ENCODE assay signal across 8 cellular contexts in the genomic region with DNA sequence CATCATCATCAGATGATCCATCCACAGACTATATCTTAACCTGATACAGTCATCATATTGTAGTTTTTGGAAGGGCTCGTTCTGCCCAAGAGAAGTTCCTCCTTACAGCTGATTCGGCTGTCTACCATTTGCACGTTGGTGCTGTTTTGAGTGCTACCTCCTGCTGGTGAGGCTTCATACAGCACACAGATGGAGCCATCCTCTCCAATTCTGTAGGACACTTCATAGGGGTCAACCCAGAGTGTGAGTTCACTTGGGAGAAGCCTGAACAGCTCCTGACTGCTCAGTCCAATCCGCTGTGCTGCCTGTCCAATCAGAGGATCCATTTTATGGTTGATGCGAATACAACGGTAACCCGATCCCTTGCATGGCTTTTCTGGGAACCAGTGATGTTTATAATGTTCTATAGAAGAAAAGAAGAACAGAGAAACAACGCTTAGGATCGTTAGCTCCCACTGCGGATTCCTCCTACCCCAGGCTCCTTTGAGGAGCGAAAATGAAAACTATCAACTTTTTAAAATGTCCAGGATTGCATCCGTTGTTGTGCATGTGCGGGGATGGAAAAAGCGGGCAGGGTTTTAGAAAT. TPM values are rescaled to one million over a fixed set of nuclear protein-coding genes. Genes with fewer than 3 reads are reported as not detected.
A peak's percentile ranks its signal among the peaks of the same experiment; 100 is the strongest.
DNase-seq lines count a peak whose midpoint lies in the region; ATAC-seq and TF ChIP-seq lines count a peak whose summit lies in the region.

No MANE protein-coding gene starts in this region.

- H3K36me3 Mint-ChIP-seq in T-helper 17 cell (ENCODE audit: low read depth): peaks cover 24% of the 10 kb centered on the region

- RAD21 ChIA-PET in HCT116 (lab: Charles Lee; ENCODE audit: low non-redundant PET in 1 of 2, low total read pairs in 2 of 2, uncharacterized antibody in 2 of 2, unreplicated experiment in 2 of 2): no interaction called here

- no peak overlapping the region for H2AFZ ChIP-seq in HCT116 (ENCODE audit: low read depth, low read length, poor library complexity, severe bottlenecking)

- peak overlapping the region; percentile 88 for H3K4me2 ChIP-seq in HCT116 (ENCODE audit: low read length)

- H3K9me2 ChIP-seq in HCT116 (ENCODE audit: insufficient read depth): no peaks in the 10 kb centered on the region

- TF ChIP-seq RAD21 in HCT116 (IDR thresholded peaks at IDR 0.05; ENCODE audit: low read depth): peak; percentile 49

- peak overlapping the region; percentile 86 for H3K9ac ChIP-seq in HCT116 (ENCODE audit: low read length)

- H3K4me3 ChIP-seq in HCT116 (replicated peaks in 1 of 2; ENCODE audit: low read depth in 1 of 2, low read length in 2 of 2): peak overlapping the region; percentile 51 to 78
- H3K4me3 ChIP-seq in right cardiac atrium (ENCODE audit: low read length): peak overlapping the region; percentile 92
- H3K4me3 ChIP-seq in vagina: peak overlapping the region; percentile 84 to 85

- CTCF ChIA-PET in HCT116 (lab: Charles Lee): interaction anchor here (1.0 to 2.7 kb wide), 3 partner anchors 333 to 762 kb away, joined by 4 to 12 read pairs (median 4); no protein-coding TSS in a partner anchor

- intact Hi-C loops in HCT116 (cut with micrococcal nuclease): loop anchor here (2.0 to 10.0 kb wide), 4 partner anchors 332 to 761 kb away; no protein-coding TSS in a partner anchor
- intact Hi-C loops in right cardiac atrium (cut with DNase I): loop anchor here (5.0 to 10.0 kb wide), 8 partner anchors 159 to 759 kb away; no protein-coding TSS in a partner anchor
- intact Hi-C loops in vagina (cut with DNase I): loop anchor here (10.0 kb wide), 2 partner anchors 329 to 421 kb away; no protein-coding TSS in a partner anchor

- no TSS peak for BruUV-seq in HCT116 (replicated peaks; lab: Mats Ljungman, UMichigan)

- peak; percentile 96 for DNase-seq in DMS53 (lab: John Stamatoyannopoulos, UW)
- peak; percentile 66 for DNase-seq in HCT116 (ENCODE audit: low read depth, low spot score)
- peak; percentile 58 for DNase-seq in NCI-H1694 (lab: John Stamatoyannopoulos, UW)
- DNase-seq in T-helper 17 cell: peak; percentile 33 to 49 (median 47)
- DNase-seq in right cardiac atrium: peak; percentile 63 to 76 (median 75)
- DNase-seq in pulmonary artery endothelial cell (ENCODE audit: low read depth, low spot score): peak; percentile 86
- DNase-seq in vagina (ENCODE audit: extremely low spot score in 2 of 2): peak in 1 of 2 donors; percentile 91

- TF ChIP-seq CTCF in HCT116 (IDR thresholded peaks at IDR 0.05 in 2 of 3, conservative IDR thresholded peaks at IDR 0.05 in 1 of 3; ENCODE audit: borderline replicate concordance in 1 of 3, insufficient read depth in 1 of 3, low read depth in 2 of 3, low read length in 2 of 3) (peak; percentile 27 to 67 (median 62); a peak in 5 of 6 replicates), vagina (IDR thresholded peaks at IDR 0.05) (peak; percentile 20 to 88 (median 32))

- peak; percentile 49 for ATAC-seq in HCT116
- ATAC-seq in T-helper 17 cell: peak; percentile 26
- ATAC-seq in right cardiac atrium: peak; percentile 66 to 71

- no peaks in the 10 kb centered on the region for H4K20me1 ChIP-seq in HCT116 (ENCODE audit: insufficient read depth)

- peaks cover 9 to 21% of the 10 kb centered on the region in 2 experiments; a peak in 2 of 4 replicates for H3K36me3 ChIP-seq in HCT116 (ENCODE audit: control insufficient read depth in 1 of 2, insufficient read depth in 2 of 2, low read length in 2 of 2)
- H3K36me3 ChIP-seq in vagina: peaks cover 4 to 32% of the 10 kb centered on the region in 2 donors

- H3K27ac ChIP-seq in HCT116 (ENCODE audit: low read depth, low read length) (peak overlapping the region; percentile 80; the same call in 1 of the 2 replicates), angular gyrus (ENCODE audit: low read depth, low read length) (peak overlapping the region; percentile 93), right cardiac atrium (ENCODE audit: low read length) (peak overlapping the region; percentile 98), vagina (peak overlapping the region; percentile 100)

- POLR2A ChIA-PET in HCT116 (lab: Charles Lee): interaction anchor here (0.6 to 4.7 kb wide), 12 partner anchors 10 to 1975 kb away, joined by 3 to 91 read pairs (median 4); no protein-coding TSS in a partner anchor

- peaks cover 39% of the 10 kb centered on the region for H3K79me2 ChIP-seq in HCT116 (ENCODE audit: insufficient read depth, low read length)

- peaks cover 38% of the 10 kb centered on the region for H3K4me1 Mint-ChIP-seq in T-helper 17 cell

- no peaks in the 10 kb centered on the region for H3K27me3 Mint-ChIP-seq in T-helper 17 cell

- H3K27ac Mint-ChIP-seq in T-helper 17 cell: peak overlapping the region; percentile 99

- no peaks in the 10 kb centered on the region for H3K27me3 ChIP-seq in HCT116 (ENCODE audit: insufficient read depth, low read length)
- H3K27me3 ChIP-seq in right cardiac atrium (ENCODE audit: control insufficient read depth, insufficient read depth): no peaks in the 10 kb centered on the region
- no peaks in the 10 kb centered on the region for H3K27me3 ChIP-seq in vagina

- TF ChIP-seq POLR2A in HCT116 (IDR thresholded peaks at IDR 0.05; ENCODE audit: borderline replicate concordance, extremely low read depth, insufficient read depth, insufficient read length) (no peak), vagina (IDR thresholded peaks at IDR 0.05) (peak in 1 of 2 donors; percentile 20)

- no peaks in the 10 kb centered on the region for H3K9me3 ChIP-seq in HCT116 (ENCODE audit: control insufficient read depth in 1 of 2, insufficient read depth in 1 of 2, low read depth in 1 of 2, low read length in 2 of 2)
- H3K9me3 ChIP-seq in T-helper 17 cell (ENCODE audit: control insufficient read depth, low read length, poor library complexity, severe bottlenecking): peaks cover 14% of the 10 kb centered on the region
- no peaks in the 10 kb centered on the region for H3K9me3 ChIP-seq in right cardiac atrium (ENCODE audit: control insufficient read depth, low read length)
- H3K9me3 ChIP-seq in vagina: no peaks in the 10 kb centered on the region

- H3K4me1 ChIP-seq in HCT116 (ENCODE audit: control insufficient read depth in 1 of 2, insufficient read depth in 2 of 2, low read length in 2 of 2) (peaks cover 5 to 28% of the 10 kb centered on the region in 2 experiments; a peak in 3 of 4 replicates), right cardiac atrium (ENCODE audit: control insufficient read depth, insufficient read depth, low read length) (no peaks in the 10 kb centered on the region), vagina (peaks cover 4% of the 10 kb centered on the region)

- peak overlapping the region; percentile 99 for H3K4me3 Mint-ChIP-seq in T-helper 17 cell

- WGBS in right cardiac atrium: 1% methylated on average over 14 of the region's 14 CpGs

TF ChIP-seq in HCT116, 20 proteins besides CTCF, POLR2A, EP300 and RAD21 (continues in another document):
- TF ChIP-seq, protein P1, sequence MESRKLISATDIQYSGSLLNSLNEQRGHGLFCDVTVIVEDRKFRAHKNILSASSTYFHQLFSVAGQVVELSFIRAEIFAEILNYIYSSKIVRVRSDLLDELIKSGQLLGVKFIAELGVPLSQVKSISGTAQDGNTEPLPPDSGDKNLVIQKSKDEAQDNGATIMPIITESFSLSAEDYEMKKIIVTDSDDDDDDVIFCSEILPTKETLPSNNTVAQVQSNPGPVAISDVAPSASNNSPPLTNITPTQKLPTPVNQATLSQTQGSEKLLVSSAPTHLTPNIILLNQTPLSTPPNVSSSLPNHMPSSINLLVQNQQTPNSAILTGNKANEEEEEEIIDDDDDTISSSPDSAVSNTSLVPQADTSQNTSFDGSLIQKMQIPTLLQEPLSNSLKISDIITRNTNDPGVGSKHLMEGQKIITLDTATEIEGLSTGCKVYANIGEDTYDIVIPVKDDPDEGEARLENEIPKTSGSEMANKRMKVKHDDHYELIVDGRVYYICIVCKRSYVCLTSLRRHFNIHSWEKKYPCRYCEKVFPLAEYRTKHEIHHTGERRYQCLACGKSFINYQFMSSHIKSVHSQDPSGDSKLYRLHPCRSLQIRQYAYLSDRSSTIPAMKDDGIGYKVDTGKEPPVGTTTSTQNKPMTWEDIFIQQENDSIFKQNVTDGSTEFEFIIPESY (IDR thresholded peaks at IDR 0.05; ENCODE audit: extremely low read depth, insufficient replicate concordance, low read length): no peak
- TF ChIP-seq TCF7L2 (IDR thresholded peaks at IDR 0.05; ENCODE audit: borderline replicate concordance, extremely low read depth, insufficient read depth, insufficient read length) (no peak), EZH2 (IDR thresholded peaks at IDR 0.05) (no peak), POLR2AphosphoS5 (IDR thresholded peaks at IDR 0.05; ENCODE audit: low read depth, low read length) (no peak), MAX (IDR thresholded peaks at IDR 0.05) (peak; percentile 38)
- TF ChIP-seq, protein P2, sequence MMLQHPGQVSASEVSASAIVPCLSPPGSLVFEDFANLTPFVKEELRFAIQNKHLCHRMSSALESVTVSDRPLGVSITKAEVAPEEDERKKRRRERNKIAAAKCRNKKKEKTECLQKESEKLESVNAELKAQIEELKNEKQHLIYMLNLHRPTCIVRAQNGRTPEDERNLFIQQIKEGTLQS (IDR thresholded peaks at IDR 0.05): no peak

RNA-seq across cellular contexts. Expression of gene BTG1, which starts 1.5 kb away (rescaled TPM):
- total RNA-seq in HCT116 (2021; ENCODE audit: unreplicated experiment) (57.3 TPM), T-helper 17 cell (1,000 to 10,000 TPM; 1,109 to 1,137 TPM), right cardiac atrium (100 to 1,000 TPM in 3 of 4 donors, 10 to 100 TPM in 1; 95.7 to 147 (median 134) TPM), pulmonary artery endothelial cell (13.2 and 17.4 TPM in 2 replicates), vagina (73.7 TPM)
- 85.6 and 108 TPM in 2 replicates for polyA plus RNA-seq in HCT116 (2012)
- polyA plus RNA-seq in right cardiac atrium: 59.5 TPM

Comparison
In these comparisons a context has a peak if more than half of its experiments do, and no peak if none do; other contexts are left out.
1. RNA of gene BTG1, which starts 1.5 kb away (total RNA-seq): 1,109 to 1,137 TPM in T-helper 17 cell; 95.7 to 147 TPM in right cardiac atrium, 73.7 TPM in vagina (single experiment), 57.3 TPM in HCT116 (single experiment) and 13.2 to 17.4 TPM in pulmonary artery endothelial cell; every median in the first group is over 4 times any median in the second.
2. Peak in every context shown above with its lines, with median percentiles within 50 percentile points of each other: ATAC-seq, H3K27ac ChIP-seq and H3K4me3 ChIP-seq.